In the genomic region with DNA sequence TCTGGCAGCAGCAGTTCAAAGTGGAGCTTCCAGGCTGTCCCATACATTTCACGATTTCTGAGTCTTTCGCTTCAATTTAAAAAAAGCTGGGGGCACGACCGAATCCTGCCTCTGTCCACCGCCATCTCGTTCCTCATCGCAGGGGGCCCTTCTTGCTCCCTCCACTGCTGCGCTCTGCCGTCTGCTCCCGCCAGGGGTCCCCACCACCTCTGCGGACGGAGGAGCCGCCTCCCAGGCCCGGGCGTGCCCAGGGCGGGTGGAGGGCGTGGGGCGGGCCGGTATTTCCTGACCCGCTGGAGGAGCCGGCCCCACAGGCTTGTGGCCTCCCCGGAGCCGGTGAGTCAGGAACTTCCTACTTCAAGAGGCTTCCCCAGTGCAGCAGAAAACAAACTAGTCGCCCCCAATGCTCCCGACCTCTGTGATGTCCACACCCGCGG, we compare ENCODE assay signal across 8 cellular contexts. TPM values are rescaled to one million over a fixed set of nuclear protein-coding genes. Genes with fewer than 3 reads are reported as not detected.
A peak's percentile ranks its signal among the peaks of the same experiment; 100 is the strongest.
DNase-seq lines count a peak whose midpoint lies in the region; ATAC-seq and TF ChIP-seq lines count a peak whose summit lies in the region.

No MANE protein-coding gene starts in this region.

- peak; percentile 93 for DNase-seq in ELF-1 (ENCODE audit: low read depth, low spot score)
- peak; percentile 21 for DNase-seq in NCI-H2107 (lab: John Stamatoyannopoulos, UW)
- DNase-seq in T47D (ENCODE audit: low read depth in 1 of 2, low spot score in 1 of 2) = peak; percentile 70 to 97
- DNase-seq in inferior parietal cortex (ENCODE audit: extremely low spot score) = peak; percentile 84
- peak; percentile 83 for DNase-seq in smooth muscle cell (lab: John Stamatoyannopoulos, UW; ENCODE audit: unreplicated experiment)

- in situ Hi-C loops in T47D (cut with HindIII; ENCODE audit: low pct_unique_long_range_greater_than_20kb, low sequenced_read_pairs) = no loop called here

- WGBS in smooth muscle cell (ENCODE audit: low lambda C conversion rate) = 3% methylated on average over 25 of the region's 27 CpGs

- peak overlapping the region; percentile 73 for H3K27ac ChIP-seq in smooth muscle cell (ENCODE audit: low read depth)

- H3K4me3 ChIP-seq in WI38 (ENCODE audit: low read depth, low read length) = no peak overlapping the region
- H3K4me3 ChIP-seq in smooth muscle cell = peak overlapping the region; percentile 38

- H3K4me2 ChIP-seq in smooth muscle cell = peak overlapping the region; percentile 82

- no peaks in the 10 kb centered on the region for H3F3A ChIP-seq in smooth muscle cell (ENCODE audit: low read depth)

- no peaks in the 10 kb centered on the region for H3K36me3 ChIP-seq in smooth muscle cell (ENCODE audit: low read depth)

- H3K9ac ChIP-seq in smooth muscle cell (ENCODE audit: low read depth) = no peak overlapping the region

- no peak overlapping the region for H2AFZ ChIP-seq in smooth muscle cell (ENCODE audit: low read depth)

- no peaks in the 10 kb centered on the region for H3K9me3 ChIP-seq in smooth muscle cell (replicated peaks; ENCODE audit: low read depth)

- H3K79me2 ChIP-seq in smooth muscle cell (ENCODE audit: low read depth) = no peaks in the 10 kb centered on the region

- TF ChIP-seq CTCF in WI38 (IDR thresholded peaks at IDR 0.05; ENCODE audit: low read depth, low read length) = peak; percentile 93
- TF ChIP-seq CTCF in smooth muscle cell (IDR thresholded peaks at IDR 0.05; ENCODE audit: borderline replicate concordance, insufficient read depth, poor library complexity, severe bottlenecking) = peak; percentile 86

- ATAC-seq in HG02588 (IDR thresholded peaks at IDR 0.05; ENCODE audit: unreplicated experiment) = peak; percentile 25
- no peak for ATAC-seq in GM19467 (IDR thresholded peaks at IDR 0.05; ENCODE audit: unreplicated experiment)

- H4K20me1 ChIP-seq in smooth muscle cell (ENCODE audit: low read depth) = no peaks in the 10 kb centered on the region

- peaks cover 23% of the 10 kb centered on the region for H3K4me1 ChIP-seq in smooth muscle cell (ENCODE audit: low read depth)

- no peaks in the 10 kb centered on the region for H3K27me3 ChIP-seq in smooth muscle cell (ENCODE audit: low read depth)

RNA-seq across cellular contexts. Expression of a gene that starts 50.4 kb away (rescaled TPM):
- total RNA-seq in smooth muscle cell = 14.6 and 22.3 TPM in 2 replicates
- 29.7 and 35.7 TPM in 2 replicates for polyA plus RNA-seq in smooth muscle cell

RNA-seq across cellular contexts. Expression of a gene that starts 50.6 kb away (rescaled TPM):
- 38.0 and 42.3 TPM in 2 replicates for total RNA-seq in smooth muscle cell
- 53.8 and 78.0 TPM in 2 replicates for polyA plus RNA-seq in smooth muscle cell

Comparison
In these comparisons a context has a peak if more than half of its experiments do, and no peak if none do; other contexts are left out.
1. DNase-seq: peak in every context shown above with its lines; median percentile 93 in ELF-1; 84 in inferior parietal cortex; 84 in T47D; 83 in smooth muscle cell; 21 in NCI-H2107.